ENCODE assay signal across 30 cellular contexts in the genomic region with DNA sequence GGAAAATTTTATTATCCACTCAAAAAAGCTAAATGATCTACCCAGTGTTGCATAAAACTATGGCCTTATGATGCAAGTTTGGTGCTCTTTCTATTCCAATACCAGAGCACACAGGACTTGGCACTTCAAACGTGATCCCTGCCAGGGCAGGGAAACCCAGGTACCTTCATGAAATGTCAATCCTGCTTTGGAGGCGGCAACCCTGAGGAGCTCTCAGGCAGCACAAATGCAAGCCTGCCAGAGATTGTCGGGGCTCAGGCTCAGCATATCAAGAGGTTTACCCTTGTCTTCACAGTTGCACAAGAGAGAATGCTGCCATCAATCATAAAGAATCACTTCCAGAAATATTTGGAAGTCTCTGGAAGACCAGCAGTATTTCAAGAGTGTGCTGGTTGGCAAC.
"Had no signal": no experiment of that assay in that cellular context is flagged by ENCODE, and none has a peak within 500 bp of the region (broad histone marks: within the 10 kb centered on the region; RNA-seq: fewer than 3 reads in every experiment).

No MANE protein-coding gene starts in this region.

- H3K4me3 ChIP-seq: dorsolateral prefrontal cortex, gastrocnemius medialis, heart left ventricle, hepatocyte, mucosa of descending colon, ovary, psoas muscle, tibial artery had no signal

- H2AFZ ChIP-seq: hepatocyte had no signal

- H3K27ac ChIP-seq: dorsolateral prefrontal cortex, gastrocnemius medialis, heart left ventricle, hepatocyte, ovary, psoas muscle, tibial artery had no signal

- H3K27me3 ChIP-seq: gastrocnemius medialis, heart left ventricle, hepatocyte, ovary, tibial artery had no signal

- H3K4me2 ChIP-seq: hepatocyte had no signal

- H3K4me3 Mint-ChIP-seq: mesothelial cell of epicardium; naive B cell; nephron; stimulated activated naive CD8-positive, alpha-beta T cell treated with anti-CD3 and anti-CD28 coated beads, Interleukin-15, amount 100 ng/mL, for 72 hours; type B pancreatic cell had no signal

- H3K4me1 ChIP-seq: heart left ventricle, tibial artery had no signal

- H3K9me3 ChIP-seq: gastrocnemius medialis, heart left ventricle, mucosa of descending colon, ovary, psoas muscle, tibial artery had no signal

- H3K36me3 ChIP-seq: gastrocnemius medialis, heart left ventricle, ovary, tibial artery had no signal

- ATAC-seq: heart left ventricle; left ventricle myocardium superior; mucosa of descending colon; right cardiac atrium; stimulated activated naive CD8-positive, alpha-beta T cell treated with anti-CD3 and anti-CD28 coated beads, Interleukin-15, amount 100 ng/mL, for 72 hours had no signal

- H3K4me1 Mint-ChIP-seq: stimulated activated naive CD8-positive, alpha-beta T cell treated with anti-CD3 and anti-CD28 coated beads, Interleukin-15, amount 100 ng/mL, for 72 hours had no signal

- H3K27ac Mint-ChIP-seq: mesothelial cell of epicardium; naive B cell; nephron; stimulated activated naive CD8-positive, alpha-beta T cell treated with anti-CD3 and anti-CD28 coated beads, Interleukin-15, amount 100 ng/mL, for 72 hours had no signal

- DNase-seq: central memory CD4-positive, alpha-beta T cell; dorsolateral prefrontal cortex; effector CD4-positive, alpha-beta T cell; foreskin fibroblast; gastrocnemius medialis; heart left ventricle; left cardiac atrium; left ventricle myocardium superior; mesenchymal stem cell; mucosa of descending colon; naive B cell; nucleus accumbens; ovary; posterior cingulate gyrus; psoas muscle; right cardiac atrium; small intestine; stimulated activated CD4-positive, alpha-beta T cell treated with anti-CD3 and anti-CD28 coated beads, Interleukin-15, amount 100 ng/mL, for 24 hours; stimulated activated CD4-positive, alpha-beta T cell treated with anti-CD3 and anti-CD28 coated beads, Interleukin-4, amount 100 ng/mL, for 1 hour; stimulated activated CD8-positive, alpha-beta memory T cell treated with anti-CD3 and anti-CD28 coated beads, Interleukin-4, amount 100 ng/mL, for 48 hours; stimulated activated naive CD4-positive, alpha-beta T cell; stimulated activated naive CD8-positive, alpha-beta T cell treated with anti-CD3 and anti-CD28 coated beads, Interleukin-15, amount 100 ng/mL, for 72 hours; tibial artery had no signal

- H3K9me3 Mint-ChIP-seq: mesothelial cell of epicardium, nephron, type B pancreatic cell had no signal

- H3K36me3 Mint-ChIP-seq: naive B cell had no signal

- FAIRE-seq: colon, islet of Langerhans, small intestine, urothelium cell line had no signal
